8 cellular contexts compared by ENCODE assay signal in genomic region chr11:118488480-118489109, GRCh38. TPM values are rescaled to one million over a fixed set of nuclear protein-coding genes. Genes with fewer than 3 reads are reported as not detected.
DNase-seq lines count a peak whose midpoint lies in the region; ATAC-seq, FAIRE-seq and TF ChIP-seq lines count a peak whose summit lies in the region.

No MANE protein-coding gene starts in this region.

- no peaks in the 10 kb centered on the region for H3K27me3 ChIP-seq in H1 (replicated peaks in 1 of 4; ENCODE audit: control insufficient read depth in 3 of 4, extremely low read depth in 1 of 4, insufficient read depth in 3 of 4, low read length in 3 of 4)

- H3K14ac ChIP-seq in H1 (ENCODE audit: insufficient read length): no peak overlapping the region

- peaks cover 19 to 78% (median 57%) of the 10 kb centered on the region in 4 experiments for H3K36me3 ChIP-seq in H1 (ENCODE audit: control insufficient read depth in 2 of 4, insufficient read depth in 4 of 4, low read length in 3 of 4)
- no peaks in the 10 kb centered on the region for H3K36me3 ChIP-seq in mucosa of descending colon (ENCODE audit: low read depth)

- no peak overlapping the region for H3K4me2 ChIP-seq in H1 (ENCODE audit: insufficient read depth in 1 of 2, low read depth in 2 of 2, low read length in 2 of 2)

- H4K5ac ChIP-seq in H1 (ENCODE audit: insufficient read length, low read depth, low read length): no peak overlapping the region

- H3K27ac Mint-ChIP-seq in CD14-positive monocyte: peak overlapping the region in 1 of 7 donors; percentile 6

- H2AFZ ChIP-seq in H1 (ENCODE audit: low read length): no peak overlapping the region

- no peak for TF ChIP-seq EP300 in H1 (IDR thresholded peaks at IDR 0.05; ENCODE audit: borderline replicate concordance in 1 of 2, low read depth in 2 of 2, low read length in 2 of 2)

- H2BK5ac ChIP-seq in H1 (ENCODE audit: low read depth, low read length): no peak overlapping the region

- H3K79me1 ChIP-seq in H1 (ENCODE audit: low read depth, low read length): no peaks in the 10 kb centered on the region

- H2BK120ac ChIP-seq in H1 (replicated peaks; ENCODE audit: low read depth, low read length): no peak overlapping the region

- no peak overlapping the region for H2BK20ac ChIP-seq in H1 (ENCODE audit: low read length)

- H3K9me3 ChIP-seq in H1 (ENCODE audit: insufficient read depth in 2 of 2, low read depth in 1 of 2, low read length in 1 of 2): no peaks in the 10 kb centered on the region; a peak in 1 of 4 replicates
- H3K9me3 ChIP-seq in mucosa of descending colon: no peaks in the 10 kb centered on the region

- 42% methylated on average over 7 of the region's 7 CpGs; no CpG with 5 or more reads in 1 of the 2 experiments for WGBS in H1 (ENCODE audit: extremely low coverage in 1 of 2, insufficient coverage in 1 of 2, insufficient read length in 1 of 2, insufficient replicate concordance in 2 of 2, low coverage in 1 of 2, low lambda C conversion rate in 2 of 2, missing lambda C conversion rate in 1 of 2), 2 experiments

- ATAC-seq in mucosa of descending colon: peak; percentile 84
- ATAC-seq in HG02870 (IDR thresholded peaks at IDR 0.05; ENCODE audit: unreplicated experiment): no peak

- no peak overlapping the region for H2BK15ac ChIP-seq in H1 (ENCODE audit: low read length)

- no peak overlapping the region for H3K9ac ChIP-seq in H1 (replicated peaks in 1 of 4; ENCODE audit: extremely low read depth in 1 of 4, low read depth in 3 of 4, low read length in 3 of 4)

- H3K36me3 Mint-ChIP-seq in CD14-positive monocyte: peaks cover 60 to 70% of the 10 kb centered on the region in 2 donors

- no peaks in the 10 kb centered on the region for H3K79me2 ChIP-seq in H1 (ENCODE audit: control insufficient read depth in 1 of 2, insufficient read depth in 2 of 2, low read length in 2 of 2)

- H3K9me3 Mint-ChIP-seq in CD14-positive monocyte: no peaks in the 10 kb centered on the region

- no peaks in the 10 kb centered on the region for H3K27me3 Mint-ChIP-seq in CD14-positive monocyte (ENCODE audit: low read depth in 3 of 3)

- H4K91ac ChIP-seq in H1 (replicated peaks; ENCODE audit: insufficient read length, low read length): no peak overlapping the region

- H4K8ac ChIP-seq in H1 (ENCODE audit: extremely low read depth, insufficient read depth, low read length): no peak overlapping the region

- no peaks in the 10 kb centered on the region for H3K4me1 ChIP-seq in H1 (replicated peaks in 1 of 4; ENCODE audit: control insufficient read depth in 3 of 4, insufficient read depth in 4 of 4, low read length in 3 of 4)
- H3K4me1 ChIP-seq in mucosa of descending colon (ENCODE audit: low read depth): no peaks in the 10 kb centered on the region

- no peak overlapping the region for H3K4ac ChIP-seq in H1 (replicated peaks; ENCODE audit: insufficient read length, low read depth, low read length)

- no peak overlapping the region for H3K23ac ChIP-seq in H1 (ENCODE audit: insufficient read length)

- no peak overlapping the region for H3K56ac ChIP-seq in H1 (replicated peaks; ENCODE audit: insufficient read length, low read depth, low read length)

- intact Hi-C loops in CD14-positive monocyte (cut with micrococcal nuclease): loop anchor here (2.0 to 10.0 kb wide), 4 partner anchors 91 to 344 kb away; no protein-coding TSS in a partner anchor
- intact Hi-C loops in mucosa of descending colon (cut with DNase I, micrococcal nuclease): no loop called here

- TF ChIP-seq POLR2A in H1 (IDR thresholded peaks at IDR 0.05; ENCODE audit: control extremely low read depth in 1 of 2, low read depth in 2 of 2, low read length in 2 of 2): no peak

- TF ChIP-seq CTCF in CD14-positive monocyte (IDR thresholded peaks at IDR 0.05) (peak; percentile 82), H1 (IDR thresholded peaks at IDR 0.05; ENCODE audit: control extremely low read depth in 1 of 3, insufficient read depth in 1 of 3, low read depth in 1 of 3, low read length in 3 of 3) (peak; percentile 65 to 78 (median 76)), mucosa of descending colon (IDR thresholded peaks at IDR 0.05) (peak; percentile 65)

- H3K18ac ChIP-seq in H1 (ENCODE audit: extremely low read depth, low read length): no peak overlapping the region

- H3K4me3 ChIP-seq in H1 (ENCODE audit: extremely low read depth in 1 of 4, insufficient read depth in 2 of 4, low read depth in 3 of 4, low read length in 4 of 4): no peak overlapping the region
- no peak overlapping the region for H3K4me3 ChIP-seq in mucosa of descending colon

- peaks cover 0 to 2% of the 10 kb centered on the region in 2 experiments for H4K20me1 ChIP-seq in H1 (replicated peaks in 1 of 2; ENCODE audit: control insufficient read depth in 1 of 2, insufficient read depth in 2 of 2, low read length in 2 of 2)

- H3K4me3 Mint-ChIP-seq in CD14-positive monocyte: no peak overlapping the region

- H3K23me2 ChIP-seq in H1 (ENCODE audit: low read depth, low read length): no peaks in the 10 kb centered on the region

- peak; percentile 97 for FAIRE-seq in H1 (lab: Jason Lieb, UNC)

- POLR2A ChIA-PET in H1 (lab: Charles Lee; ENCODE audit: partially characterized antibody): interaction anchor here (1.6 kb wide), 1 partner anchor 53 kb away, joined by 4 read pairs; the partner anchor contains the start of gene KMT2A

- H3K4me1 Mint-ChIP-seq in CD14-positive monocyte: no peaks in the 10 kb centered on the region

- peak; percentile 62 for DNase-seq in CD14-positive monocyte (ENCODE audit: low spot score)
- peak; percentile 32 for DNase-seq in HS-5 (ENCODE audit: low read depth)
- peak; percentile 21 for DNase-seq in NK-92 treated with Interleukin-12 subunit alpha and Interleukin-12 subunit beta, amount 100 ng/mL, for 24 hours (lab: John Stamatoyannopoulos, UW)
- peak; percentile 63 to 64 for DNase-seq in activated CD8-positive, alpha-beta memory T cell treated with anti-CD3 and anti-CD28 coated beads for 4 hours (ENCODE audit: low read depth in 2 of 2)
- peak; percentile 23 to 82 for DNase-seq in H1 (ENCODE audit: low read depth in 1 of 2, low spot score in 2 of 2)
- DNase-seq in mucosa of descending colon: peak in 2 of 3 donors; percentile 53 to 77
- peak; percentile 85 for DNase-seq in stimulated activated CD8-positive, alpha-beta memory T cell treated with anti-CD3 and anti-CD28 coated beads, Interleukin-4, amount 100 ng/mL, for 48 hours

- no peak overlapping the region for H2AK5ac ChIP-seq in H1 (ENCODE audit: low read depth, low read length)

- no peak overlapping the region for H3K27ac ChIP-seq in H1 (ENCODE audit: low read depth, low read length)

- H2BK12ac ChIP-seq in H1 (ENCODE audit: low read depth, low read length): no peak overlapping the region

- TF ChIP-seq RAD21 in H1 (IDR thresholded peaks at IDR 0.05 in 1 of 2, conservative IDR thresholded peaks at IDR 0.05 in 1 of 2; ENCODE audit: low read depth in 2 of 2, low read length in 2 of 2): peak; percentile 83 to 85

- CTCF ChIA-PET in H1 (lab: Charles Lee; ENCODE audit: partially characterized antibody): interaction anchor here (0.7 to 2.7 kb wide), 25 partner anchors 9 to 290 kb away, joined by 3 to 10 read pairs (median 4); partner anchors contain the start of gene ATP5MG

TF ChIP-seq in H1, 55 proteins besides CTCF, POLR2A, EP300 and RAD21 (continues in another document):
- TF ChIP-seq CBX5 (IDR thresholded peaks at IDR 0.05; ENCODE audit: low read depth, low read length): no peak
- TF ChIP-seq E2F6 (IDR thresholded peaks at IDR 0.05): no peak
- no peak for TF ChIP-seq SIX5 (IDR thresholded peaks at IDR 0.05; ENCODE audit: low read depth, low read length)

RNA-seq across cellular contexts. Expression of gene TTC36, which starts 38.7 kb away (rescaled TPM):
- polyA plus RNA-seq in CD14-positive monocyte (not detected), H1 (2011; rRNA removed) (0.14 TPM in 1 of 2 replicates, not detected in the other)
- total RNA-seq in H1 (2021; fragmentation: NEBNext Ultra II Directional; extraction: Animal tissue kit (Norgen Biotek cat#: 25700)): not detected in 2 replicates
- polyA plus RNA-seq in H1 (2011; cell fraction: cytosol; rRNA removed): 0.09 TPM
- polyA plus RNA-seq in H1 (2011; cell fraction: nucleus; rRNA removed): 0.50 TPM
- polyA plus RNA-seq in H1 (2012, experiment 1 of 2): 0.23 TPM in 1 of 4 replicates, not detected in the others
- not detected for polyA plus RNA-seq in H1 (2012, experiment 2 of 2)
- polyA plus RNA-seq in H1 (2013, experiment 1 of 2): 0.18 TPM
- polyA plus RNA-seq in H1 (2013, experiment 2 of 2): 0.11 TPM
- not detected in 2 replicates for polyA minus RNA-seq in H1 (2011; rRNA and poly(A)+ RNA removed)
- polyA minus RNA-seq in H1 (2011; cell fraction: cytosol; rRNA and poly(A)+ RNA removed): not detected
- 1.1 TPM for polyA minus RNA-seq in H1 (2011; cell fraction: nucleus; rRNA and poly(A)+ RNA removed)
- total RNA-seq in mucosa of descending colon: 1 to 10 TPM in 2 of 3 donors, under 1 TPM in 1; 0.63 to 1.3 (median 1.2) TPM

RNA-seq across cellular contexts. Expression of gene TMEM25, which starts 42.4 kb away (rescaled TPM):
- polyA plus RNA-seq in CD14-positive monocyte (not detected), H1 (2011; rRNA removed) (26.8 and 37.0 TPM in 2 replicates)
- total RNA-seq in H1 (2021; fragmentation: NEBNext Ultra II Directional; extraction: Animal tissue kit (Norgen Biotek cat#: 25700)): 13.7 and 18.3 TPM in 2 replicates
- polyA plus RNA-seq in H1 (2011; cell fraction: cytosol; rRNA removed): 22.2 TPM
- 82.9 TPM for polyA plus RNA-seq in H1 (2011; cell fraction: nucleus; rRNA removed)
- polyA plus RNA-seq in H1 (2012, experiment 1 of 2): 12.2 to 17.9 TPM (median 17.0 TPM) in 4 replicates
- polyA plus RNA-seq in H1 (2012, experiment 2 of 2): 11.2 TPM
- 17.1 TPM for polyA plus RNA-seq in H1 (2013, experiment 1 of 2)
- polyA plus RNA-seq in H1 (2013, experiment 2 of 2): 16.4 TPM
- polyA minus RNA-seq in H1 (2011; rRNA and poly(A)+ RNA removed): 16.9 and 24.1 TPM in 2 replicates
- polyA minus RNA-seq in H1 (2011; cell fraction: cytosol; rRNA and poly(A)+ RNA removed): 16.4 TPM
- 36.3 TPM for polyA minus RNA-seq in H1 (2011; cell fraction: nucleus; rRNA and poly(A)+ RNA removed)
- 10 to 100 TPM in 1 of 3 donors, 1 to 10 TPM in 2; 7.8 to 18.0 (median 8.5) TPM for total RNA-seq in mucosa of descending colon

RNA-seq across cellular contexts. Expression of gene KMT2A, which starts 52.3 kb away (rescaled TPM):
- 1 to 10 TPM; 3.3 to 3.5 TPM for polyA plus RNA-seq in CD14-positive monocyte
- total RNA-seq in H1 (2021; fragmentation: NEBNext Ultra II Directional; extraction: Animal tissue kit (Norgen Biotek cat#: 25700)): 59.1 and 62.1 TPM in 2 replicates
- 32.0 and 35.9 TPM in 2 replicates for polyA plus RNA-seq in H1 (2011; rRNA removed)
- polyA plus RNA-seq in H1 (2011; cell fraction: cytosol; rRNA removed): 24.8 TPM
- 151 TPM for polyA plus RNA-seq in H1 (2011; cell fraction: nucleus; rRNA removed)
- polyA plus RNA-seq in H1 (2012, experiment 1 of 2): 26.5 to 36.1 TPM (median 32.9 TPM) in 4 replicates
- 2.5 TPM for polyA plus RNA-seq in H1 (2012, experiment 2 of 2)
- 21.0 TPM for polyA plus RNA-seq in H1 (2013, experiment 1 of 2)
- 19.2 TPM for polyA plus RNA-seq in H1 (2013, experiment 2 of 2)
- 147 and 173 TPM in 2 replicates for polyA minus RNA-seq in H1 (2011; rRNA and poly(A)+ RNA removed)
- 73.5 TPM for polyA minus RNA-seq in H1 (2011; cell fraction: cytosol; rRNA and poly(A)+ RNA removed)
- 190 TPM for polyA minus RNA-seq in H1 (2011; cell fraction: nucleus; rRNA and poly(A)+ RNA removed)
- total RNA-seq in mucosa of descending colon: 10 to 100 TPM; 49.0 to 89.3 (median 51.4) TPM

Comparison
In these comparisons a context has a peak if more than half of its experiments do, and no peak if none do; other contexts are left out.
1. DNase-seq: peak in every context shown above with its lines; median percentile 85 in stimulated activated CD8-positive, alpha-beta memory T cell treated with anti-CD3 and anti-CD28 coated beads, Interleukin-4, amount 100 ng/mL, for 48 hours; 65 in mucosa of descending colon; 64 in activated CD8-positive, alpha-beta memory T cell treated with anti-CD3 and anti-CD28 coated beads for 4 hours; 62 in CD14-positive monocyte; 52 in H1; 32 in HS-5; 21 in NK-92 treated with Interleukin-12 subunit alpha and Interleukin-12 subunit beta, amount 100 ng/mL, for 24 hours.
2. intact Hi-C loops: an anchor here in CD14-positive monocyte (2.0 to 10.0 kb wide); none called in mucosa of descending colon.